16 cellular contexts compared by ENCODE assay signal in genomic region chr13:94054159-94054558, GRCh38.
DNase-seq lines count a peak whose midpoint lies in the region; ATAC-seq and TF ChIP-seq lines count a peak whose summit lies in the region.
"Had no signal": no experiment of that assay in that cellular context is flagged by ENCODE, and none has a peak within 500 bp of the region (broad histone marks: within the 10 kb centered on the region; RNA-seq: fewer than 3 reads in every experiment).

No MANE protein-coding gene starts in this region.

- no peaks in the 10 kb centered on the region for H4K20me1 ChIP-seq in SK-N-SH (ENCODE audit: insufficient read depth)

- ATAC-seq in SK-N-SH treated with all-trans-retinoic acid at 6 μM for 48 hours, result no peak

- H3K9ac ChIP-seq in SK-N-SH, result no peak overlapping the region

- peak in 1 of 2 experiments; percentile 73; a peak in 1 of 4 replicates for TF ChIP-seq EP300 in SK-N-SH (IDR thresholded peaks at IDR 0.05; ENCODE audit: borderline replicate concordance in 1 of 2, low read depth in 1 of 2, low read length in 1 of 2)

- intact Hi-C loops in CD4-positive, alpha-beta memory T cell (cut with micrococcal nuclease), result no loop called here

- no peak overlapping the region for H3K27ac Mint-ChIP-seq in CD4-positive, alpha-beta memory T cell
- H3K27ac Mint-ChIP-seq: CD14-positive monocyte had no signal

- H3K4me1 Mint-ChIP-seq in CD4-positive, alpha-beta memory T cell, result peaks cover 0 to 2% (median 0%) of the 10 kb centered on the region in 4 donors
- H3K4me1 Mint-ChIP-seq: CD14-positive monocyte had no signal

- H3K36me3 Mint-ChIP-seq in CD4-positive, alpha-beta memory T cell, result no peaks in the 10 kb centered on the region
- H3K36me3 Mint-ChIP-seq: CD14-positive monocyte had no signal

- H3K27ac ChIP-seq in SK-N-SH (ENCODE audit: low read depth in 2 of 2, low read length in 1 of 2) (peak overlapping the region in 1 of 2 experiments; percentile 71; a peak in 2 of 4 replicates), caudate nucleus (ENCODE audit: low read depth, low read length) (no peak overlapping the region)
- H3K27ac ChIP-seq in CD4-positive, alpha-beta memory T cell (ENCODE audit: low read depth, low read length), result no peak overlapping the region
- H3K27ac ChIP-seq: SJCRH30 had no signal

- 86% methylated on average over 4 of the region's 9 CpGs for WGBS in SK-N-SH (ENCODE audit: low lambda C conversion rate)

- CTCF ChIA-PET in SK-N-SH (lab: Yijun Ruan, JAX), result interaction anchor here (1.5 kb wide), 1 partner anchor 13 kb away, joined by 5 read pairs; no protein-coding TSS in a partner anchor
- CTCF ChIA-PET in CD4-positive, alpha-beta memory T cell (lab: Charles Lee; ENCODE audit: partially characterized antibody), result interaction anchor here (1.1 to 1.9 kb wide), 2 partner anchors 291 to 308 kb away, joined by 3 to 5 read pairs; no protein-coding TSS in a partner anchor

- peaks cover 0 to 15% of the 10 kb centered on the region in 2 donors for H3K27me3 Mint-ChIP-seq in CD4-positive, alpha-beta memory T cell

- no peaks in the 10 kb centered on the region for H3K79me2 ChIP-seq in SK-N-SH (ENCODE audit: insufficient read depth)

- H3K36me3 ChIP-seq in SK-N-SH (replicated peaks in 1 of 2; ENCODE audit: control insufficient read depth in 1 of 2, insufficient read depth in 2 of 2, low read length in 1 of 2), result no peaks in the 10 kb centered on the region
- H3K36me3 ChIP-seq in CD4-positive, alpha-beta memory T cell (ENCODE audit: insufficient read depth, low read length), result no peaks in the 10 kb centered on the region
- H3K36me3 ChIP-seq: SJCRH30 had no signal

- no peak; the same call in 1 of the 2 replicates for TF ChIP-seq RAD21 in SK-N-SH (IDR thresholded peaks at IDR 0.05; ENCODE audit: low read length)

- POLR2A ChIA-PET in SK-N-SH (lab: Yijun Ruan, JAX), result no interaction called here
- POLR2A ChIA-PET in CD4-positive, alpha-beta memory T cell (lab: Charles Lee; ENCODE audit: partially characterized antibody), result no interaction called here

- H3K9me2 ChIP-seq in SK-N-SH, result no peaks in the 10 kb centered on the region

- peaks cover 0 to 3% (median 0%) of the 10 kb centered on the region in 8 donors for H3K9me3 Mint-ChIP-seq in CD4-positive, alpha-beta memory T cell

- H3K9me3 ChIP-seq in SK-N-SH, result no peaks in the 10 kb centered on the region
- H3K9me3 ChIP-seq in CD4-positive, alpha-beta memory T cell (ENCODE audit: control insufficient read depth in 1 of 2, low read length in 2 of 2), result no peaks in the 10 kb centered on the region
- H3K9me3 ChIP-seq: SJCRH30 had no signal

- DNase-seq in SK-N-SH, result peak; percentile 21
- peak; percentile 51 for DNase-seq in NCI-H69 (lab: John Stamatoyannopoulos, UW)
- DNase-seq in kidney tubule cell (ENCODE audit: low spot score), result peak; percentile 3
- DNase-seq in retina, result peak; percentile 38
- no peak for DNase-seq in NCI-H2196 (lab: John Stamatoyannopoulos, UW; ENCODE audit: unreplicated experiment)
- no peak for DNase-seq in caudate nucleus (lab: John Stamatoyannopoulos, UW)
- DNase-seq in CD4-positive, alpha-beta memory T cell, result no peak
- DNase-seq: 8988T, DMS53, NCI-H1092, NCI-H1694 treated with DMSO at 0.1 percent for 48 hours, NCI-H446 treated with DMSO at 0.1 percent for 48 hours, NCI-H774 had no signal

- H3K4me3 ChIP-seq in SK-N-SH (ENCODE audit: low read depth in 2 of 2, low read length in 1 of 2), result no peak overlapping the region
- no peak overlapping the region for H3K4me3 ChIP-seq in CD4-positive, alpha-beta memory T cell (ENCODE audit: low read length in 2 of 2)
- H3K4me3 ChIP-seq: SJCRH30 had no signal

- no peak overlapping the region for H3K4me3 Mint-ChIP-seq in CD4-positive, alpha-beta memory T cell
- H3K4me3 Mint-ChIP-seq: CD14-positive monocyte had no signal

- no peak for TF ChIP-seq CTCF in SK-N-SH (IDR thresholded peaks at IDR 0.05)

- H3K27me3 ChIP-seq in SK-N-SH (ENCODE audit: insufficient read depth), result no peaks in the 10 kb centered on the region
- no peaks in the 10 kb centered on the region for H3K27me3 ChIP-seq in CD4-positive, alpha-beta memory T cell (ENCODE audit: insufficient read depth, low read length)
- H3K27me3 ChIP-seq: SJCRH30 had no signal

- peaks cover 11 to 41% of the 10 kb centered on the region in 2 experiments; a peak in 3 of 4 replicates for H3K4me1 ChIP-seq in SK-N-SH (ENCODE audit: control insufficient read depth in 1 of 2, insufficient read depth in 2 of 2, low read depth in 1 of 2, low read length in 1 of 2)
- H3K4me1 ChIP-seq in CD4-positive, alpha-beta memory T cell (ENCODE audit: insufficient read depth, low read length), result no peaks in the 10 kb centered on the region
- H3K4me1 ChIP-seq: SJCRH30 had no signal

- no peak overlapping the region for H3K4me2 ChIP-seq in SK-N-SH

- H3F3A ChIP-seq in SK-N-SH (replicated peaks; ENCODE audit: insufficient read depth), result peaks cover 15% of the 10 kb centered on the region

- no peak overlapping the region for H2AFZ ChIP-seq in SK-N-SH (ENCODE audit: low read depth)

TF ChIP-seq in SK-N-SH, 30 proteins besides CTCF, POLR2A, EP300 and RAD21:
- TF ChIP-seq TCF12 (IDR thresholded peaks at IDR 0.05) (no peak), RCOR1 (IDR thresholded peaks at IDR 0.05; ENCODE audit: low read length) (peak; percentile 66), GATA2 (CRISPR knock-in tag; IDR thresholded peaks at IDR 0.05) (peak; percentile 79), FOXJ3 (CRISPR knock-in tag; IDR thresholded peaks at IDR 0.05) (peak; percentile 78), CHD2 (IDR thresholded peaks at IDR 0.05; ENCODE audit: low read length, partially characterized antibody) (peak; percentile 23)

TF ChIP-seq in SK-N-SH treated with all-trans-retinoic acid at 6 μM for 48 hours, 23 proteins besides CTCF, POLR2A, EP300 and RAD21:
- no peak for TF ChIP-seq ZNF565 (CRISPR knock-in tag; conservative IDR thresholded peaks at IDR 0.05; ENCODE audit: low read depth)
- no peak for TF ChIP-seq TOX (CRISPR knock-in tag; IDR thresholded peaks at IDR 0.05; ENCODE audit: borderline replicate concordance)
- no peak for TF ChIP-seq PATZ1 (CRISPR knock-in tag; IDR thresholded peaks at IDR 0.05; ENCODE audit: borderline replicate concordance)
- TF ChIP-seq GLIS3 (CRISPR knock-in tag; IDR thresholded peaks at IDR 0.05), result no peak
- no peak for TF ChIP-seq ZC3H10 (CRISPR knock-in tag; IDR thresholded peaks at IDR 0.05)
- TF ChIP-seq, protein P1, sequence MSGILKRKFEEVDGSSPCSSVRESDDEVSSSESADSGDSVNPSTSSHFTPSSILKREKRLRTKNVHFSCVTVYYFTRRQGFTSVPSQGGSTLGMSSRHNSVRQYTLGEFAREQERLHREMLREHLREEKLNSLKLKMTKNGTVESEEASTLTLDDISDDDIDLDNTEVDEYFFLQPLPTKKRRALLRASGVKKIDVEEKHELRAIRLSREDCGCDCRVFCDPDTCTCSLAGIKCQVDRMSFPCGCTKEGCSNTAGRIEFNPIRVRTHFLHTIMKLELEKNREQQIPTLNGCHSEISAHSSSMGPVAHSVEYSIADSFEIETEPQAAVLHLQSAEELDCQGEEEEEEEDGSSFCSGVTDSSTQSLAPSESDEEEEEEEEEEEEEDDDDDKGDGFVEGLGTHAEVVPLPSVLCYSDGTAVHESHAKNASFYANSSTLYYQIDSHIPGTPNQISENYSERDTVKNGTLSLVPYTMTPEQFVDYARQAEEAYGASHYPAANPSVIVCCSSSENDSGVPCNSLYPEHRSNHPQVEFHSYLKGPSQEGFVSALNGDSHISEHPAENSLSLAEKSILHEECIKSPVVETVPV (CRISPR knock-in tag; IDR thresholded peaks at IDR 0.05), result no peak
- TF ChIP-seq ARNTL (CRISPR knock-in tag; IDR thresholded peaks at IDR 0.05; ENCODE audit: borderline replicate concordance, low read depth), result no peak
- TF ChIP-seq, protein P2, sequence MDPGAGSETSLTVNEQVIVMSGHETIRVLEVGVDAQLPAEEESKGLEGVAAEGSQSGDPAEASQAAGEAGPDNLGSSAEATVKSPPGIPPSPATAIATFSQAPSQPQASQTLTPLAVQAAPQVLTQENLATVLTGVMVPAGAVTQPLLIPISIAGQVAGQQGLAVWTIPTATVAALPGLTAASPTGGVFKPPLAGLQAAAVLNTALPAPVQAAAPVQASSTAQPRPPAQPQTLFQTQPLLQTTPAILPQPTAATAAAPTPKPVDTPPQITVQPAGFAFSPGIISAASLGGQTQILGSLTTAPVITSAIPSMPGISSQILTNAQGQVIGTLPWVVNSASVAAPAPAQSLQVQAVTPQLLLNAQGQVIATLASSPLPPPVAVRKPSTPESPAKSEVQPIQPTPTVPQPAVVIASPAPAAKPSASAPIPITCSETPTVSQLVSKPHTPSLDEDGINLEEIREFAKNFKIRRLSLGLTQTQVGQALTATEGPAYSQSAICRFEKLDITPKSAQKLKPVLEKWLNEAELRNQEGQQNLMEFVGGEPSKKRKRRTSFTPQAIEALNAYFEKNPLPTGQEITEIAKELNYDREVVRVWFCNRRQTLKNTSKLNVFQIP (CRISPR knock-in tag; IDR thresholded peaks at IDR 0.05; ENCODE audit: borderline replicate concordance, low read depth), result no peak

Comparison
In these comparisons a context has a peak if more than half of its experiments do, and no peak if none do; other contexts are left out.
1. DNase-seq: peak in SK-N-SH (single experiment), NCI-H69 (single experiment), kidney tubule cell (single experiment) and retina (single experiment); none in NCI-H2196 (single experiment), caudate nucleus (0 of 61) and CD4-positive, alpha-beta memory T cell (0 of 5).